Comparison of ENCODE assay signal across 1 cellular context in genomic region chr5:140926211-140926902, GRCh38.
TF ChIP-seq lines count a peak whose summit lies in the region.

Gene PCDHAC1 (plus strand): TSS chr5:140926299. CDS start chr5:140926893, 594 bp downstream.

TF ChIP-seq in A549, 52 proteins besides CTCF, POLR2A, EP300 and RAD21:
- peak; percentile 84 for TF ChIP-seq SMC3 (IDR thresholded peaks at IDR 0.05)
- no peak for TF ChIP-seq PHF8 (IDR thresholded peaks at IDR 0.05; ENCODE audit: borderline replicate concordance, low read depth)
- peak; percentile 46; the same call in 1 of the 2 replicates for TF ChIP-seq MAX (IDR thresholded peaks at IDR 0.05)
- peak in 1 of 2 experiments; percentile 44; a peak in 1 of 5 replicates for TF ChIP-seq JUN (IDR thresholded peaks at IDR 0.05)
- 0 out of 2 replicates have a peak, but pooled peaks have one; percentile 19 for TF ChIP-seq MYC (IDR thresholded peaks at IDR 0.05; ENCODE audit: borderline replicate concordance, low read length)
